In genomic region chr12:57127101-57127709, GRCh38 we compare ENCODE assay signal across 8 cellular contexts. TPM values are rescaled to one million over a fixed set of nuclear protein-coding genes. Genes with fewer than 3 reads are reported as not detected.
DNase-seq lines count a peak whose midpoint lies in the region; ATAC-seq and TF ChIP-seq lines count a peak whose summit lies in the region.

No MANE protein-coding gene starts in this region.

- DNase-seq in GM12865 (ENCODE audit: low read depth) (peak; percentile 42), MG63 (peak; percentile 37), UCSD-AML1 (lab: John Stamatoyannopoulos, UW; ENCODE audit: unreplicated experiment) (peak; percentile 38), colonic mucosa (peak; percentile 94), lower lobe of right lung (peak; percentile 86)

- H3K9me3 ChIP-seq in MG63 (no peaks in the 10 kb centered on the region), colonic mucosa (no peaks in the 10 kb centered on the region), lower lobe of right lung (no peaks in the 10 kb centered on the region)

- H3K27me3 ChIP-seq in MG63 (no peaks in the 10 kb centered on the region), colonic mucosa (no peaks in the 10 kb centered on the region), lower lobe of right lung (ENCODE audit: low read depth) (no peaks in the 10 kb centered on the region)

- peaks cover 15% of the 10 kb centered on the region for H3K36me3 ChIP-seq in MG63
- no peaks in the 10 kb centered on the region for H3K36me3 ChIP-seq in colonic mucosa
- no peaks in the 10 kb centered on the region for H3K36me3 ChIP-seq in lower lobe of right lung

- ATAC-seq in lower lobe of right lung (peak; percentile 78 to 80), HG02870 (IDR thresholded peaks at IDR 0.05; ENCODE audit: unreplicated experiment) (no peak), GM18517 (IDR thresholded peaks at IDR 0.05; ENCODE audit: unreplicated experiment) (no peak)

- H3K27ac Mint-ChIP-seq in stimulated activated naive CD8-positive, alpha-beta T cell treated with anti-CD3 and anti-CD28 coated beads, Interleukin-15, Interleukin-2, amounts not matched to agents 100 ng/mL and 50 ng/mL, for 24 hours, result no peak overlapping the region

- peaks cover 14% of the 10 kb centered on the region for H3K27me3 Mint-ChIP-seq in stimulated activated naive CD8-positive, alpha-beta T cell treated with anti-CD3 and anti-CD28 coated beads, Interleukin-15, Interleukin-2, amounts not matched to agents 100 ng/mL and 50 ng/mL, for 24 hours

- H3K4me3 Mint-ChIP-seq in stimulated activated naive CD8-positive, alpha-beta T cell treated with anti-CD3 and anti-CD28 coated beads, Interleukin-15, Interleukin-2, amounts not matched to agents 100 ng/mL and 50 ng/mL, for 24 hours, result peak overlapping the region; percentile 80

- H3K4me1 ChIP-seq in colonic mucosa, result peaks cover 5% of the 10 kb centered on the region
- H3K4me1 ChIP-seq in lower lobe of right lung, result peaks cover 36% of the 10 kb centered on the region

- H3K27ac ChIP-seq in colonic mucosa, result peak overlapping the region; percentile 99
- peak overlapping the region; percentile 92 for H3K27ac ChIP-seq in lower lobe of right lung

- peaks cover 20% of the 10 kb centered on the region for H3K4me1 Mint-ChIP-seq in stimulated activated naive CD8-positive, alpha-beta T cell treated with anti-CD3 and anti-CD28 coated beads, Interleukin-15, Interleukin-2, amounts not matched to agents 100 ng/mL and 50 ng/mL, for 24 hours (ENCODE audit: low read depth)

- peak overlapping the region; percentile 84 to 94 for H3K9ac ChIP-seq in colonic mucosa (ENCODE audit: low read depth in 2 of 2, low read length in 2 of 2)

- TF ChIP-seq CTCF in GM12865 (IDR thresholded peaks at IDR 0.05; ENCODE audit: insufficient read depth, low read depth, low read length, missing control alignments), result peak; percentile 23
- peak; percentile 14 for TF ChIP-seq CTCF in colonic mucosa (IDR thresholded peaks at IDR 0.05)
- peak; percentile 30 for TF ChIP-seq CTCF in lower lobe of right lung (IDR thresholded peaks at IDR 0.05)

- intact Hi-C loops in colonic mucosa (cut with DNase I) (no loop called here), lower lobe of right lung (cut with DNase I) (loop anchor here (10.0 kb wide), 1 partner anchor 48 kb away; no protein-coding TSS in a partner anchor)

- H3K9me3 Mint-ChIP-seq in stimulated activated naive CD8-positive, alpha-beta T cell treated with anti-CD3 and anti-CD28 coated beads, Interleukin-15, Interleukin-2, amounts not matched to agents 100 ng/mL and 50 ng/mL, for 24 hours, result no peaks in the 10 kb centered on the region

- no peaks in the 10 kb centered on the region for H3K36me3 Mint-ChIP-seq in stimulated activated naive CD8-positive, alpha-beta T cell treated with anti-CD3 and anti-CD28 coated beads, Interleukin-15, Interleukin-2, amounts not matched to agents 100 ng/mL and 50 ng/mL, for 24 hours (ENCODE audit: low read depth)

- H3K4me3 ChIP-seq in GM12865 (ENCODE audit: low read depth, low read length) (peak overlapping the region; percentile 79), MG63 (peak overlapping the region; percentile 96), colonic mucosa (peak overlapping the region; percentile 86), lower lobe of right lung (peak overlapping the region; percentile 95)

RNA-seq across cellular contexts. Expression of gene LRP1, which starts 1.1 kb away (rescaled TPM):
- total RNA-seq in MG63 (2014; rRNA removed; shearing (Covaris generic); ENCODE audit: low replicate concordance), result 29.1 and 39.0 TPM in 2 replicates
- total RNA-seq in colonic mucosa, result 100 to 1,000 TPM; 107 to 123 TPM
- 404 TPM for total RNA-seq in lower lobe of right lung

RNA-seq across cellular contexts. Expression of gene STAT6, which starts 16.0 kb away (rescaled TPM):
- 53.6 and 59.7 TPM in 2 replicates for total RNA-seq in MG63 (2014; rRNA removed; shearing (Covaris generic); ENCODE audit: low replicate concordance)
- total RNA-seq in colonic mucosa (100 to 1,000 TPM; 161 to 181 TPM), lower lobe of right lung (269 TPM)

RNA-seq across cellular contexts. Expression of gene LRP1-AS, which starts 20.2 kb away (rescaled TPM):
- total RNA-seq in MG63 (2014; rRNA removed; shearing (Covaris generic); ENCODE audit: low replicate concordance), result not detected in 2 replicates
- total RNA-seq in colonic mucosa (not detected), lower lobe of right lung (not detected)

RNA-seq across cellular contexts. Expression of gene NAB2, which starts 38.3 kb away (rescaled TPM):
- 28.7 and 45.1 TPM in 2 replicates for total RNA-seq in MG63 (2014; rRNA removed; shearing (Covaris generic); ENCODE audit: low replicate concordance)
- total RNA-seq in colonic mucosa (1 to 10 TPM; 4.8 to 7.0 TPM), lower lobe of right lung (28.9 TPM)

RNA-seq across cellular contexts. Expression of gene NEMP1, which starts 48.6 kb away (rescaled TPM):
- total RNA-seq in MG63 (2014; rRNA removed; shearing (Covaris generic); ENCODE audit: low replicate concordance), result 14.6 and 14.9 TPM in 2 replicates
- total RNA-seq in colonic mucosa, result 10 to 100 TPM in 1 of 2 donors, 1 to 10 TPM in 1; 7.3 to 21.1 TPM
- total RNA-seq in lower lobe of right lung, result 19.1 TPM

Comparison
In these comparisons a context has a peak if more than half of its experiments do, and no peak if none do; other contexts are left out.
1. DNase-seq: peak in every context shown above with its lines; median percentile 94 in colonic mucosa; 86 in lower lobe of right lung; 42 in GM12865; 38 in UCSD-AML1; 37 in MG63.
2. ATAC-seq: peak in lower lobe of right lung (2 of 2); none in HG02870 (single experiment) and GM18517 (single experiment).
3. Peak in every context shown above with its lines, with median percentiles within 50 percentile points of each other: H3K4me3 ChIP-seq and CTCF ChIP-seq.